8 cellular contexts compared by ENCODE assay signal in the genomic region with DNA sequence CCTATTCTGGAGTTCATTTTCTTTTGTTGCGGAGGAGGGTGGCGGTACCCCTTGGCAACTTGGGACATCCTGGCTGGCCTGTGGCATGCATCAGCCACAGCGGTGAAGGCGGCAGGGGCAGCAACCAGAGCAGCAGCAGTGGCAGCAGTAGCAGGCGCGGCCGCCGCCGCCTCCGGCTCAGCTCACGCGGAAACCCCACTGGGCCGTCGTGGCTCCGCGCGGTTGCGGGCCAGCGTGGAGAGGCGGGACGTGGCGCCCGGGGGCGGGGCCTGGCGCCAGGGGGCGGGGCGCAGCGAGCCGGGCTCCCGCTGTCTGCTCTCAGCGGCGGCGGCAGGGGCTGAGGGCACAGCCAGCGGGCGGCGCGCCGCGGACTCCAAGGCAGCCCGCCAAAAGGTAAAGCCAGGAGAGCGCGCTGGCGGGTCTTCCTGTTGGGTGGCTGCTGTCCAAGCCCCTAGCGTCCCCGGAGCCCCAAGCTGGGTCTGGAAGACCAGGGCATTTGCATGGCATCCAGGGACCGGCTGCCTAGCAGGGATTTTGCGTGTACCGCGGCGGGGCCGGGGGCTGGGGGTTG.
DNase-seq lines count a peak whose midpoint lies in the region; ATAC-seq, FAIRE-seq and TF ChIP-seq lines count a peak whose summit lies in the region.

No MANE protein-coding gene starts in this region.

- no peak for FAIRE-seq in bronchial epithelial cell (lab: Jason Lieb, UNC)

- no peak for DNase-seq in bronchial epithelial cell (ENCODE audit: low read depth)
- peak; percentile 1 to 12 for DNase-seq in lung microvascular endothelial cell (ENCODE audit: low read depth in 2 of 2)
- peak; percentile 50 for DNase-seq in ureter (ENCODE audit: low spot score)
- DNase-seq in activated CD8-positive, alpha-beta T cell treated with anti-CD3 and anti-CD28 coated beads for 36 hours: no peak

- TF ChIP-seq CTCF in C4-2B (conservative IDR thresholded peaks at IDR 0.05) (0 out of 2 replicates have a peak, but pooled peaks have one; percentile 13), LNCAP (IDR thresholded peaks at IDR 0.05) (peak; percentile 25; the same call in 1 of the 2 replicates), bronchial epithelial cell (IDR thresholded peaks at IDR 0.05; ENCODE audit: insufficient read depth, low read length, severe bottlenecking) (no peak)
- no peak for TF ChIP-seq CTCF in activated CD8-positive, alpha-beta T cell treated with anti-CD3 and anti-CD28 coated beads for 36 hours (IDR thresholded peaks at IDR 0.05)

- H3K9me3 Mint-ChIP-seq in activated CD8-positive, alpha-beta T cell treated with anti-CD3 and anti-CD28 coated beads for 36 hours: no peaks in the 10 kb centered on the region

- intact Hi-C loops in activated CD8-positive, alpha-beta T cell treated with anti-CD3 and anti-CD28 coated beads for 36 hours (cut with micrococcal nuclease): no loop called here

- peak overlapping the region; percentile 20 for H3K4me3 ChIP-seq in bronchial epithelial cell (ENCODE audit: low read depth, low read length)

- H3K27me3 ChIP-seq in bronchial epithelial cell (ENCODE audit: control insufficient read depth, insufficient read depth, low read length): peaks cover 13% of the 10 kb centered on the region

- H3K36me3 Mint-ChIP-seq in activated CD8-positive, alpha-beta T cell treated with anti-CD3 and anti-CD28 coated beads for 36 hours (ENCODE audit: low read depth): no peaks in the 10 kb centered on the region

- POLR2A ChIA-PET in activated CD8-positive, alpha-beta T cell treated with anti-CD3 and anti-CD28 coated beads for 36 hours (lab: Charles Lee): no interaction called here

- H3K27ac ChIP-seq in C4-2B: peak overlapping the region; percentile 78

- no peak overlapping the region for H3K4me3 Mint-ChIP-seq in activated CD8-positive, alpha-beta T cell treated with anti-CD3 and anti-CD28 coated beads for 36 hours

- H3K4me1 Mint-ChIP-seq in activated CD8-positive, alpha-beta T cell treated with anti-CD3 and anti-CD28 coated beads for 36 hours (ENCODE audit: low read depth): no peaks in the 10 kb centered on the region

- no peaks in the 10 kb centered on the region for H3K36me3 ChIP-seq in bronchial epithelial cell (ENCODE audit: control insufficient read depth, insufficient read depth, low read length)

- H3K27me3 Mint-ChIP-seq in activated CD8-positive, alpha-beta T cell treated with anti-CD3 and anti-CD28 coated beads for 36 hours: peaks cover 34% of the 10 kb centered on the region

- CTCF ChIA-PET in activated CD8-positive, alpha-beta T cell treated with anti-CD3 and anti-CD28 coated beads for 36 hours (lab: Charles Lee): no interaction called here

- H3K27ac Mint-ChIP-seq in activated CD8-positive, alpha-beta T cell treated with anti-CD3 and anti-CD28 coated beads for 36 hours: no peak overlapping the region

- ATAC-seq in HG03457 (IDR thresholded peaks at IDR 0.05; ENCODE audit: unreplicated experiment): no peak
- ATAC-seq in activated CD8-positive, alpha-beta T cell treated with anti-CD3 and anti-CD28 coated beads for 36 hours: no peak
- ATAC-seq in GM18868 (IDR thresholded peaks at IDR 0.05; ENCODE audit: unreplicated experiment): no peak

Comparison
In these comparisons a context has a peak if more than half of its experiments do, and no peak if none do; other contexts are left out.
1. CTCF ChIP-seq: peak in C4-2B (single experiment) and LNCAP (single experiment); none in bronchial epithelial cell (single experiment) and activated CD8-positive, alpha-beta T cell treated with anti-CD3 and anti-CD28 coated beads for 36 hours (single experiment).
2. DNase-seq: peak in lung microvascular endothelial cell (2 of 2) and ureter (single experiment); none in bronchial epithelial cell (single experiment) and activated CD8-positive, alpha-beta T cell treated with anti-CD3 and anti-CD28 coated beads for 36 hours (single experiment).